8 cellular contexts compared by ENCODE assay signal in genomic region chr1:109980324-109981127, GRCh38. TPM values are rescaled to one million over a fixed set of nuclear protein-coding genes. Genes with fewer than 3 reads are reported as not detected.
DNase-seq lines count a peak whose midpoint lies in the region; ATAC-seq, FAIRE-seq and TF ChIP-seq lines count a peak whose summit lies in the region.

No MANE protein-coding gene starts in this region.

- H3K4me1 ChIP-seq in A549, result peaks cover 67% of the 10 kb centered on the region

- WGBS in A549 (ENCODE audit: missing lambda C conversion rate), result 24% methylated on average over 7 of the region's 8 CpGs

- H3K27ac Mint-ChIP-seq in WTC11, result no peak overlapping the region

- H3K4me3 Mint-ChIP-seq in WTC11, result no peak overlapping the region

- no peak for FAIRE-seq in A549 (lab: Jason Lieb, UNC)

- no peak for TF ChIP-seq POLR2A in A549 (IDR thresholded peaks at IDR 0.05; ENCODE audit: low read length)

- no peaks in the 10 kb centered on the region for H3K9me3 Mint-ChIP-seq in WTC11

- H3K9me3 ChIP-seq in A549, result peaks cover 22% of the 10 kb centered on the region

- no peak for TF ChIP-seq EP300 in A549 (IDR thresholded peaks at IDR 0.05)

- POLR2A ChIA-PET in A549 (lab: Yijun Ruan, JAX) (interaction anchor here (1.4 to 4.1 kb wide), 2 partner anchors 21 to 188 kb away, joined by 5 to 15 read pairs; no protein-coding TSS in a partner anchor), WTC11 (lab: Charles Lee) (no interaction called here)

- peak overlapping the region; percentile 95 to 98 for H3K27ac ChIP-seq in A549

- ATAC-seq in A549 (peak; percentile 46 to 63; a peak in 4 of 6 replicates), WTC11 (peak; percentile 3; the same call in 1 of the 2 replicates), GM19035 (IDR thresholded peaks at IDR 0.05; ENCODE audit: unreplicated experiment) (no peak), omental fat pad (ENCODE audit: low FRiP score) (no peak), HG02678 (IDR thresholded peaks at IDR 0.05; ENCODE audit: unreplicated experiment) (no peak), HG03442 (IDR thresholded peaks at IDR 0.05; ENCODE audit: unreplicated experiment) (no peak)

- CTCF ChIA-PET in A549 (lab: Yijun Ruan, JAX), result interaction anchor here (0.7 to 17.7 kb wide), 41 partner anchors 9 to 476 kb away, joined by 3 to 969 read pairs (median 4); partner anchors contain the start of gene CSF1
- CTCF ChIA-PET in WTC11 (lab: Charles Lee), result interaction anchor here (0.5 to 9.4 kb wide), 8 partner anchors 19 to 449 kb away, joined by 3 to 341 read pairs (median 5); no protein-coding TSS in a partner anchor

- H3K36me3 Mint-ChIP-seq in WTC11, result no peaks in the 10 kb centered on the region

- H3K4me3 ChIP-seq in A549 (no peak overlapping the region), GM12864 (ENCODE audit: low read depth, low read length) (no peak overlapping the region)

- H3K4me1 Mint-ChIP-seq in WTC11, result peaks cover 14% of the 10 kb centered on the region

- DNase-seq in A549 (ENCODE audit: low read depth in 1 of 2, low spot score in 1 of 2) (peak; percentile 59 to 70), GM12864 (ENCODE audit: low read depth) (no peak), WTC11 (ENCODE audit: low spot score) (peak; percentile 53), iPS-NIHi11 (ENCODE audit: low spot score) (peak; percentile 57), omental fat pad (ENCODE audit: low spot score) (no peak)

- H3K4me2 ChIP-seq in A549, result peak overlapping the region; percentile 71

- TF ChIP-seq CTCF in A549 (IDR thresholded peaks at IDR 0.05) (peak; percentile 68), GM12864 (IDR thresholded peaks at IDR 0.05; ENCODE audit: low read depth, low read length, missing control alignments) (peak; percentile 61), WTC11 (IDR thresholded peaks at IDR 0.05) (no peak), omental fat pad (IDR thresholded peaks at IDR 0.05) (no peak)

- TF ChIP-seq RAD21 in A549 (conservative IDR thresholded peaks at IDR 0.05 in 1 of 2, IDR thresholded peaks at IDR 0.05 in 1 of 2), result peak; percentile 92 to 94

- peaks cover 9% of the 10 kb centered on the region for H3K27me3 Mint-ChIP-seq in WTC11 (ENCODE audit: low read depth)

TF ChIP-seq in A549, 52 proteins besides CTCF, POLR2A, EP300 and RAD21:
- peak; percentile 63 for TF ChIP-seq MAX (IDR thresholded peaks at IDR 0.05)
- no peak for TF ChIP-seq SREBF2 (IDR thresholded peaks at IDR 0.05)
- TF ChIP-seq HOXB13 (CRISPR knock-in tag; IDR thresholded peaks at IDR 0.05; ENCODE audit: low read depth), result no peak
- no peak for TF ChIP-seq RFX5 (IDR thresholded peaks at IDR 0.05)
- no peak for TF ChIP-seq KDM1A (IDR thresholded peaks at IDR 0.05; ENCODE audit: low read depth)
- peak; percentile 96 for TF ChIP-seq SMC3 (IDR thresholded peaks at IDR 0.05)

TF ChIP-seq in WTC11, 78 proteins besides CTCF, POLR2A, EP300 and RAD21:
- no peak for TF ChIP-seq PRRX2 (CRISPR knock-in tag; IDR thresholded peaks at IDR 0.05)
- no peak for TF ChIP-seq ATF2 (CRISPR knock-in tag; IDR thresholded peaks at IDR 0.05; ENCODE audit: borderline replicate concordance, low read depth)
- no peak for TF ChIP-seq AR (CRISPR knock-in tag; IDR thresholded peaks at IDR 0.05)
- TF ChIP-seq MXD4 (CRISPR knock-in tag; IDR thresholded peaks at IDR 0.05; ENCODE audit: borderline replicate concordance), result no peak
- no peak for TF ChIP-seq USF2 (CRISPR knock-in tag; IDR thresholded peaks at IDR 0.05)
- TF ChIP-seq SMAD4 (CRISPR knock-in tag; IDR thresholded peaks at IDR 0.05), result no peak
- no peak for TF ChIP-seq ZSCAN18 (CRISPR knock-in tag; IDR thresholded peaks at IDR 0.05)
- TF ChIP-seq E2F1 (CRISPR knock-in tag; IDR thresholded peaks at IDR 0.05), result no peak

RNA-seq across cellular contexts. Expression of gene AHCYL1, which starts 4.0 kb away (rescaled TPM):
- polyA plus RNA-seq in A549 (2011; rRNA removed) (147 and 148 TPM in 2 replicates), A549 (2017; fragmentation: RNase III; extraction: RNeasy Plus Mini Kit Qiagen cat#74134 plus additional on column Dnase treatment) (124 to 145 TPM (median 133 TPM) in 3 replicates)
- polyA plus RNA-seq in A549 (2012; cell fraction: cytosol; rRNA removed), result 66.5 and 81.2 TPM in 2 replicates
- 65.5 and 81.1 TPM in 2 replicates for polyA plus RNA-seq in A549 (2012; cell fraction: nucleus; rRNA removed)
- 94.6 and 102 TPM in 2 replicates for polyA minus RNA-seq in A549 (2011; rRNA and poly(A)+ RNA removed)
- total RNA-seq in WTC11 (2021) (92.1 to 99.4 TPM (median 98.6 TPM) in 3 replicates), omental fat pad (100 to 1,000 TPM in 2 of 4 donors, 10 to 100 TPM in 2; 76.0 to 107 (median 95.8) TPM)

RNA-seq across cellular contexts. Expression of gene STRIP1, which starts 53.9 kb away (rescaled TPM):
- polyA plus RNA-seq in A549 (2011; rRNA removed) (16.4 and 20.2 TPM in 2 replicates), A549 (2017; fragmentation: RNase III; extraction: RNeasy Plus Mini Kit Qiagen cat#74134 plus additional on column Dnase treatment) (14.4 to 16.7 TPM (median 16.1 TPM) in 3 replicates)
- polyA plus RNA-seq in A549 (2012; cell fraction: cytosol; rRNA removed), result 13.3 and 14.6 TPM in 2 replicates
- 31.9 and 33.1 TPM in 2 replicates for polyA plus RNA-seq in A549 (2012; cell fraction: nucleus; rRNA removed)
- 30.5 and 34.0 TPM in 2 replicates for polyA minus RNA-seq in A549 (2011; rRNA and poly(A)+ RNA removed)
- total RNA-seq in WTC11 (2021) (36.8 to 42.8 TPM (median 38.2 TPM) in 3 replicates), omental fat pad (10 to 100 TPM; 36.7 to 50.7 (median 46.1) TPM)

Comparison
In these comparisons a context has a peak if more than half of its experiments do, and no peak if none do; other contexts are left out.
1. ATAC-seq: peak in A549 (2 of 2) and WTC11 (single experiment); none in GM19035 (single experiment), omental fat pad (single experiment), HG02678 (single experiment) and HG03442 (single experiment).
2. DNase-seq: peak in A549 (2 of 2), WTC11 (single experiment) and iPS-NIHi11 (single experiment); none in GM12864 (single experiment) and omental fat pad (single experiment).
3. CTCF ChIP-seq: peak in A549 (single experiment) and GM12864 (single experiment); none in WTC11 (single experiment) and omental fat pad (0 of 3).
4. Of the 8 proteins assayed by ChIP-seq in both WTC11 and A549: peak only in WTC11: none; only in A549: CTCF and MAX; in both: none; in neither: 6.